In the genomic region with DNA sequence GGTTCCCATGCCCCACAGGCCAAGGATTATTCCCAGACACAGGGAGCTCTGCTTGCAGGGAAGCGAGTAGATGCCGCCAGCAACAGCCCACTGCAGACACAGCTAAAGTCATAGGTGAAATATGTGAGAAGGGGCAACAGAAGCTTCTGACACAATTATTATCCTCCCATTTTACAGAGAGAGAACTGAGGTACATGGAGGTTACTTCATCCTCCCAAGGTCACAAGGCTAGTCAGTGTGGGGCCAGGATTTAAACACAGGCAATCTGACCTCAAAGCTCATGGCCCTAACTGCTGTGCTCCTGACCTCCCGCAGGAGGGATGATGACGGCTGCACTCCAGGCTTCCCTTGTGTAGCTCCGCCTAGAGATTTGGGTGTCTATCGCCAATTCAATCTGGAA, we compare ENCODE assay signal across 30 cellular contexts. TPM values are rescaled to one million over a fixed set of nuclear protein-coding genes. Genes with fewer than 3 reads are reported as not detected.
"Had no signal": no experiment of that assay in that cellular context is flagged by ENCODE, and none has a peak within 500 bp of the region (broad histone marks: within the 10 kb centered on the region; RNA-seq: fewer than 3 reads in every experiment).

No MANE protein-coding gene starts in this region.

- H3K27ac Mint-ChIP-seq: naive thymus-derived CD4-positive, alpha-beta T cell; natural killer cell treated with Interleukin-12 subunit alpha and Interleukin-12 subunit beta and Interleukin-15 and Interleukin-18, amount 100 ng/mL, for 72 hours; progenitor cell of endocrine pancreas; stimulated activated naive CD8-positive, alpha-beta T cell treated with anti-CD3 and anti-CD28 coated beads, Interleukin-15, Interleukin-2, amounts not matched to agents 100 ng/mL and 50 ng/mL, for 24 hours; type B pancreatic cell had no signal

- FAIRE-seq: keratinocyte had no signal

- H3K27me3 Mint-ChIP-seq: type B pancreatic cell had no signal

- DNase-seq: hippocampal formation; kidney glomerular epithelial cell; left cardiac atrium; left ventricle myocardium superior; lower lobe of right lung; mammary epithelial cell; mesenchymal stem cell; midbrain; mucosa of descending colon; naive thymus-derived CD4-positive, alpha-beta T cell; ovary; stimulated activated CD4-positive, alpha-beta T cell treated with anti-CD3 and anti-CD28 coated beads, Interleukin-12 subunit alpha, Interleukin-12 subunit beta, amount 100 ng/mL, for 4 hours; stimulated activated CD4-positive, alpha-beta T cell treated with anti-CD3 and anti-CD28 coated beads, Interleukin-15, amount 100 ng/mL, for 24 hours; stimulated activated CD4-positive, alpha-beta T cell treated with anti-CD3 and anti-CD28 coated beads, Interleukin-2, amount 100 ng/mL, for 24 hours; stimulated activated CD4-positive, alpha-beta T cell treated with anti-CD3 and anti-CD28 coated beads, Interleukin-4, amount 100 ng/mL, for 24 hours; stimulated activated naive CD4-positive, alpha-beta T cell; tibial artery had no signal

- H3K4me3 Mint-ChIP-seq: naive thymus-derived CD4-positive, alpha-beta T cell; natural killer cell treated with Interleukin-12 subunit alpha and Interleukin-12 subunit beta and Interleukin-15 and Interleukin-18, amount 100 ng/mL, for 72 hours; stimulated activated effector memory CD8-positive, alpha-beta T cell treated with anti-CD3 and anti-CD28 coated beads, Interleukin-12 subunit alpha, Interleukin-12 subunit beta, amount 100 ng/mL, for 72 hours; stimulated activated naive CD8-positive, alpha-beta T cell treated with anti-CD3 and anti-CD28 coated beads, Interleukin-15, Interleukin-2, amounts not matched to agents 100 ng/mL and 50 ng/mL, for 24 hours; type B pancreatic cell had no signal

- H3K36me3 ChIP-seq: lower lobe of right lung, ovary, right atrium auricular region, suprapubic skin, vagina had no signal

- H3K4me1 ChIP-seq: lower lobe of right lung, right atrium auricular region, suprapubic skin, tibial artery, vagina had no signal

- H3K27me3 ChIP-seq: ovary, right atrium auricular region, suprapubic skin, tibial artery, vagina had no signal

- H3K9me3 ChIP-seq: lower lobe of right lung, mucosa of descending colon, ovary, right atrium auricular region, suprapubic skin, thoracic aorta, tibial artery, vagina had no signal

- H3K4me3 ChIP-seq: lower lobe of right lung, mucosa of descending colon, ovary, right atrium auricular region, skin epidermis, suprapubic skin, thoracic aorta, tibial artery, vagina had no signal

- H3K36me3 Mint-ChIP-seq: naive thymus-derived CD4-positive, alpha-beta T cell; natural killer cell treated with Interleukin-12 subunit alpha and Interleukin-12 subunit beta and Interleukin-15 and Interleukin-18, amount 100 ng/mL, for 72 hours; stimulated activated effector memory CD8-positive, alpha-beta T cell treated with anti-CD3 and anti-CD28 coated beads, Interleukin-12 subunit alpha, Interleukin-12 subunit beta, amount 100 ng/mL, for 72 hours; type B pancreatic cell had no signal

- H3K27ac ChIP-seq: ovary, right atrium auricular region, skin epidermis, suprapubic skin, thoracic aorta, tibial artery, vagina had no signal

- H3K9me3 Mint-ChIP-seq: natural killer cell treated with Interleukin-12 subunit alpha and Interleukin-12 subunit beta and Interleukin-15 and Interleukin-18, amount 100 ng/mL, for 72 hours; stimulated activated effector memory CD8-positive, alpha-beta T cell treated with anti-CD3 and anti-CD28 coated beads, Interleukin-12 subunit alpha, Interleukin-12 subunit beta, amount 100 ng/mL, for 72 hours; stimulated activated naive CD8-positive, alpha-beta T cell treated with anti-CD3 and anti-CD28 coated beads, Interleukin-15, Interleukin-2, amounts not matched to agents 100 ng/mL and 50 ng/mL, for 24 hours; type B pancreatic cell had no signal

- H3K4me1 Mint-ChIP-seq: naive thymus-derived CD4-positive, alpha-beta T cell; stimulated activated effector memory CD8-positive, alpha-beta T cell treated with anti-CD3 and anti-CD28 coated beads, Interleukin-12 subunit alpha, Interleukin-12 subunit beta, amount 100 ng/mL, for 72 hours had no signal

- ATAC-seq: left cardiac atrium; left lobe of liver; left ventricle myocardium superior; lower lobe of right lung; mucosa of descending colon; naive thymus-derived CD4-positive, alpha-beta T cell; natural killer cell treated with Interleukin-12 subunit alpha and Interleukin-12 subunit beta and Interleukin-15 and Interleukin-18, amount 100 ng/mL, for 72 hours; sciatic nerve; stimulated activated effector memory CD8-positive, alpha-beta T cell treated with anti-CD3 and anti-CD28 coated beads, Interleukin-12 subunit alpha, Interleukin-12 subunit beta, amount 100 ng/mL, for 72 hours had no signal

RNA-seq across cellular contexts. Expression of gene FSIP1, which starts 15.7 kb away (rescaled TPM):
- total RNA-seq: left lobe of liver had no signal
